In the genomic region with DNA sequence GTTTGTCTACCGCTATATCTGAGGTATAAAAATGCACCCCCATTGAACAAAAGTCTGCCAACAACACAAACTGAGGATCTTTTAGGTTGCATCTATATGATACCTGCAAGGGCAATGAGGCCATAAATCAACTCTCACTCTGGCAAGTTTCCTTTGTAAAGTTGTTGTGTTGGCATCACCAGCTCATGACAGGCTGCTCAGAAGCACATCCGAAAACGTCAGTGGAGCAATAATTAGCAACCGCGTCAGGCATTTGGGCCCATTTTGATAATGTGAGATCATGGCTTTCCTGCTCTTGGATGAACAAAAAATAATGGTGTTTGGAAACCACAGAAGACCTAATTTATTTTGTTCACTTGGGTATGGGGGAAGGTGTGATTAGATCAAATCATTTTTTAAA, we compare ENCODE assay signal across 11 cellular contexts. TPM values are rescaled to one million over a fixed set of nuclear protein-coding genes. Genes with fewer than 3 reads are reported as not detected.
"Had no signal": no experiment of that assay in that cellular context is flagged by ENCODE, and none has a peak within 500 bp of the region (broad histone marks: within the 10 kb centered on the region; RNA-seq: fewer than 3 reads in every experiment).

No MANE protein-coding gene starts in this region.

- H3K27ac ChIP-seq: HL-60 had no signal

- H3K36me3 Mint-ChIP-seq: IgD-negative memory B cell had no signal

- ATAC-seq: HCT116, HepG2 had no signal

- DNase-seq: GOT3, H7, HFFc6, KBM-7 had no signal

- H3K4me1 Mint-ChIP-seq: IgD-negative memory B cell had no signal

- H3K9me3 ChIP-seq: HAP-1 had no signal

- H3K36me3 ChIP-seq: HAP-1 had no signal

- H3K4me1 ChIP-seq: HAP-1 had no signal

- H3K4me3 Mint-ChIP-seq: HFFc6, IgD-negative memory B cell had no signal

- H3K4me3 ChIP-seq: HAP-1 had no signal

- H3K27ac Mint-ChIP-seq: HFFc6, IgD-negative memory B cell had no signal

RNA-seq across cellular contexts. Expression of gene SLC22A3, which starts 12.0 kb away (rescaled TPM):
- total RNA-seq: H4, HFFc6, HT1080 had no signal
- polyA plus RNA-seq: IgD-negative memory B cell had no signal
